Comparison of ENCODE assay signal across 9 cellular contexts in the genomic region with DNA sequence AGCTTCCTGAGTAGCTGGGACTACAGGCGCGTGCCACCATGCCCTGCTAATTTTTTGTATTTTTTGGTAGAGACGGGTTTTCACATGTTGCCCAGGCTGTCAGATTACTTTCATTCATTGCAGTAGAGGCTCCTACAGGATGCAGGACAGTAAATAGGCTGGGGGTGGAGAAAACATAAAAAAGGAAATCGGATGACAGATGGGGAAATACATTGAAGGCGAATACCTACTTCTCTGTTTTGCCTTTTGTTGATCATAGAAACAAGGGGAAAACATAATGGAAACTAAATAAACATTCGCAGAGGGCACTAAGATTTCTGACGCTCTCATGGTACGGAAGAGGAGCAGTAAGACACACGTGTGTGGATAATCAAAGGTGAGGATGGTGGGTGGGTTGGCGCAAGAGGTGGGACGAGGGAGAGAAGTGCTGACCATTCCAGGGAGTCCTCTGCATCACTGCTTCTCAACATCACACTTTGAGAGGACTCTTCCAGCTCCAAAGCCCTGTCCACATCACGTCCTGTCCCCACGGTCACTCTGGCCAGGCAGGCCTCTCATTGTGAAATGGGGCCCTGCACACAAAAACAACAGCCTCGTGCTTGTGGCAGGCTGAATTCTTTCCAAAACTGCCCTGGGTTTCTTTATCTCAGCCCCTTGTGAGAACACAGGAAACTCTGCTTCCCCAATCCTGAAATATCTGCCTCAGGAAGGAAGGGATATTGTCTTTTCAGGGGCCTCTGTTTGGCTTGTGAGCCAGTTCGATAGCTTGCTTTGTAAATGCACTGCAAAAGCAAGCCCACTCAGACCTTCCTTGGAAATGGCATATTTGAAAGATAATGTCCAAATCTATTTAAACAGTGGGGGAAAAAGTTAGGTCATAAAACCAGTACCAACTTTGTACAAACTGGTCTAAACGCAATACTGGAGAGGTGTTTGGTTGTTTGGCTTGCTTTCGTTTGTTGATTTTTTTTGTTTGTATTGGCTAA.
A peak's percentile ranks its signal among the peaks of the same experiment; 100 is the strongest.
DNase-seq lines count a peak whose midpoint lies in the region.
"Had no signal": no experiment of that assay in that cellular context is flagged by ENCODE, and none has a peak within 500 bp of the region (broad histone marks: within the 10 kb centered on the region; RNA-seq: fewer than 3 reads in every experiment).

No MANE protein-coding gene starts in this region.

- H3K36me3 ChIP-seq in SJSA1 (no peaks in the 10 kb centered on the region), esophagus (ENCODE audit: control insufficient read depth in 2 of 2, insufficient read depth in 2 of 2, low read length in 1 of 2) (no peaks in the 10 kb centered on the region), subcutaneous abdominal adipose tissue (ENCODE audit: control insufficient read depth in 5 of 5, insufficient read depth in 5 of 5, low read length in 5 of 5) (no peaks in the 10 kb centered on the region)

- H3K9me3 ChIP-seq in SJSA1 (replicated peaks): no peaks in the 10 kb centered on the region
- no peaks in the 10 kb centered on the region for H3K9me3 ChIP-seq in esophagus (ENCODE audit: control insufficient read depth in 2 of 2, insufficient read depth in 1 of 2, low read depth in 1 of 2, low read length in 1 of 2)
- H3K9me3 ChIP-seq in subcutaneous abdominal adipose tissue (ENCODE audit: control insufficient read depth in 5 of 5, low read length in 5 of 5): no peaks in the 10 kb centered on the region

- H3K9ac ChIP-seq in subcutaneous abdominal adipose tissue (ENCODE audit: low read length in 5 of 5): peak overlapping the region in 3 of 5 donors; percentile 4 to 38 (median 6)

- peaks cover 43% of the 10 kb centered on the region for H3K4me1 ChIP-seq in SJSA1 (replicated peaks)
- H3K4me1 ChIP-seq in esophagus (ENCODE audit: control insufficient read depth in 2 of 2, insufficient read depth in 2 of 2, low read length in 1 of 2): peaks cover 0 to 2% of the 10 kb centered on the region in 2 donors
- peaks cover 5 to 45% (median 30%) of the 10 kb centered on the region in 5 donors for H3K4me1 ChIP-seq in subcutaneous abdominal adipose tissue (ENCODE audit: control insufficient read depth in 5 of 5, insufficient read depth in 5 of 5, low read length in 5 of 5)

- peak overlapping the region; percentile 37 for H3K27ac ChIP-seq in SJSA1
- H3K27ac ChIP-seq in esophagus (ENCODE audit: low read depth in 2 of 2, low read length in 1 of 2): peak overlapping the region; percentile 4 to 29
- peak overlapping the region; percentile 63 for H3K27ac ChIP-seq in subcutaneous abdominal adipose tissue (ENCODE audit: low read depth, low read length)

- DNase-seq in SJSA1 (ENCODE audit: low read depth in 1 of 2, low spot score in 2 of 2): peak in 1 of 2 experiments; percentile 14
- DNase-seq in mesenteric fat pad (ENCODE audit: low spot score): peak; percentile 41
- no peak for DNase-seq in stimulated activated CD8-positive, alpha-beta memory T cell treated with anti-CD3 and anti-CD28 coated beads, Interleukin-4, amount 100 ng/mL, for 48 hours
- DNase-seq in activated CD4-positive, CD25-positive, alpha-beta regulatory T cell treated with anti-CD3 and anti-CD28 coated beads, Interleukin-2, amount 50 U/mL, for 72 hours: no peak
- no peak for DNase-seq in NCI-H345 (lab: John Stamatoyannopoulos, UW)
- DNase-seq: islet precursor cell; stimulated activated CD4-positive, alpha-beta T cell treated with anti-CD3 and anti-CD28 coated beads, Interleukin-2, amount 100 ng/mL, for 48 hours had no signal

- no peaks in the 10 kb centered on the region for H3K27me3 ChIP-seq in SJSA1 (replicated peaks)
- no peaks in the 10 kb centered on the region for H3K27me3 ChIP-seq in esophagus (ENCODE audit: control insufficient read depth in 1 of 2, insufficient read depth in 2 of 2, low read length in 2 of 2)
- H3K27me3 ChIP-seq in subcutaneous abdominal adipose tissue (ENCODE audit: control insufficient read depth in 5 of 5, insufficient read depth in 4 of 5, low read length in 5 of 5): no peaks in the 10 kb centered on the region

- WGBS in esophagus, 2 donors: 76 to 80% methylated on average over 17 of the region's 17 CpGs

- H3K4me3 ChIP-seq in SJSA1 (no peak overlapping the region), esophagus (ENCODE audit: low read depth in 1 of 2, low read length in 2 of 2) (no peak overlapping the region), subcutaneous abdominal adipose tissue (ENCODE audit: low read depth in 1 of 5, low read length in 5 of 5) (peak overlapping the region in 3 of 5 donors; percentile 7 to 46 (median 10))

Comparison
In these comparisons a context has a peak if more than half of its experiments do, and no peak if none do; other contexts are left out.
1. H3K4me3 ChIP-seq: peak in subcutaneous abdominal adipose tissue (3 of 5); none in SJSA1 (single experiment) and esophagus (0 of 2).
2. Peak in every context shown above with its lines, with median percentiles within 50 percentile points of each other: H3K27ac ChIP-seq.